In the genomic region with DNA sequence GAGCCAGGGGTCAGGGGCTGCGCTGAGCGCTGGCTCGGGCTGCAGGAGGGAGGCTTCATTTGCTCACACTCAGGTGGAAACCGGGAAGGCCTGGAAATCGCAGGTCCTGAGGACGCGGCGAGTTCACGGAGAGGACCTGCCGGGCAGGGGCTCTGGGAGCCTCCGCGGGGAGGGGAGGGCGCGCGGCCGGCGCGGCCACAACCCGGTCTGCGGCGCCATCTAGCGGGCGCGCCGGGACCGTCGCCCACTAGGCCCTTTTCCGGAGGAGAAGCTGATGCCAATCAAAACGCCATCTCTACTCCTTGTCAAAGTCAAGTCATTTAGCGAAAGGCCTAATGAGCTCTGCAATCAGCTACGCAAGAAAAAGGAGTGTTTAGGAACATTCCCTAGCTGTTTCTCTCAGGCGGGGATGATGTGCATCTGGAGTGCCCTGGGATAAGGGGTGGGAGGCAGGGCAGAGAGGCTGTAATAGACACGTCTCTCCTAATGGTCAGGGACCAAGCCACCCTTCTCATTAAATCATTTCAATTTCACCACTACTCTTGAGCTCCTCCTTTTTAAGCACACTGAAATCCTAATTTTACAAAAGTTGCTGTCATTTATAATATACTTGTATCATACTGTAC, we compare ENCODE assay signal across 10 cellular contexts.
DNase-seq lines count a peak whose midpoint lies in the region; ATAC-seq, FAIRE-seq and TF ChIP-seq lines count a peak whose summit lies in the region.
"Had no signal": no experiment of that assay in that cellular context is flagged by ENCODE, and none has a peak within 500 bp of the region (broad histone marks: within the 10 kb centered on the region; RNA-seq: fewer than 3 reads in every experiment).

No MANE protein-coding gene starts in this region.

- no peak for TF ChIP-seq POLR2A in HepG2 (IDR thresholded peaks at IDR 0.05; ENCODE audit: insufficient read depth in 1 of 2, low read depth in 2 of 2, low read length in 2 of 2)

- in situ Hi-C loops in HepG2 (cut with HindIII; ENCODE audit: extremely low pct_ligation_motif_present, low pct_unique_long_range_greater_than_20kb): loop anchor here (10.0 to 25.0 kb wide), 3 partner anchors 269 to 1844 kb away; no protein-coding TSS in a partner anchor

- no peaks in the 10 kb centered on the region for H4K20me1 ChIP-seq in HepG2 (ENCODE audit: insufficient read depth, low read length)

- intact Hi-C loops in HepG2 (cut with micrococcal nuclease; ENCODE audit: unreplicated experiment): loop anchor here (1.0 to 5.0 kb wide), 4 partner anchors 99 to 1849 kb away; no protein-coding TSS in a partner anchor

- peak overlapping the region in 1 of 3 experiments; percentile 29; a peak in 1 of 6 replicates for H3K4me3 ChIP-seq in HepG2 (replicated peaks in 1 of 3; ENCODE audit: insufficient read depth in 1 of 3, low read depth in 2 of 3, low read length in 3 of 3)
- H3K4me3 ChIP-seq: SJSA1, skin epidermis had no signal

- ATAC-seq in GM19463 (IDR thresholded peaks at IDR 0.05; ENCODE audit: unreplicated experiment) (peak; percentile 94), T-helper 17 cell (peak; percentile 46), HepG2 (peak; percentile 99)
- ATAC-seq in stimulated activated memory B cell treated with anti-CD40 and anti-IgM and Interleukin-4, amounts not matched to agents 10 μg/mL and 1 μg/mL and 100 μg/mL, for 72 hours: peak; percentile 24

- H3K9me3 Mint-ChIP-seq in chondrocyte (ENCODE audit: low read depth): no peaks in the 10 kb centered on the region
- H3K9me3 Mint-ChIP-seq in stimulated activated memory B cell treated with anti-CD40 and anti-IgM and Interleukin-4, amounts not matched to agents 10 μg/mL and 1 μg/mL and 100 μg/mL, for 72 hours: peaks cover 4% of the 10 kb centered on the region

- no peak overlapping the region for H3K9ac ChIP-seq in HepG2 (ENCODE audit: insufficient read depth, low read depth, low read length)

- BruUV-seq in HepG2 (replicated peaks; lab: Mats Ljungman, UMichigan): no TSS peak

- peak; percentile 98 for TF ChIP-seq CTCF in chondrocyte (IDR thresholded peaks at IDR 0.05)
- TF ChIP-seq CTCF in HepG2 (CRISPR knock-in tag; IDR thresholded peaks at IDR 0.05): peak; percentile 80

- H3K4me1 Mint-ChIP-seq in T-helper 17 cell (peaks cover 3% of the 10 kb centered on the region), chondrocyte (ENCODE audit: low read depth) (peaks cover 5% of the 10 kb centered on the region)
- H3K4me1 Mint-ChIP-seq in stimulated activated memory B cell treated with anti-CD40 and anti-IgM and Interleukin-4, amounts not matched to agents 10 μg/mL and 1 μg/mL and 100 μg/mL, for 72 hours: no peaks in the 10 kb centered on the region

- DNase-seq in D341Med (ENCODE audit: low spot score): peak; percentile 87
- DNase-seq in T-helper 17 cell: peak in 2 of 3 donors; percentile 17
- DNase-seq in chondrocyte (ENCODE audit: low spot score): no peak
- peak; percentile 15 for DNase-seq in HepG2 (ENCODE audit: low spot score)
- DNase-seq in NOMO-1 treated with dmso at 0.1 percent for 144 hours (lab: John Stamatoyannopoulos, UW; ENCODE audit: unreplicated experiment): no peak

- H3K4me1 ChIP-seq in HepG2 (ENCODE audit: insufficient read depth, low read length): no peaks in the 10 kb centered on the region

- H3K27me3 ChIP-seq in HepG2 (ENCODE audit: control insufficient read depth in 1 of 2, insufficient read depth in 2 of 2, low read length in 2 of 2): no peaks in the 10 kb centered on the region
- H3K27me3 ChIP-seq: SJSA1 had no signal

- CTCF ChIA-PET in HepG2 (lab: Yijun Ruan, JAX; ENCODE audit: low intra/inter-chr PET ratio, low total read pairs): interaction anchor here (0.7 to 2.8 kb wide), 4 partner anchors 101 to 1312 kb away, joined by 3 to 20 read pairs (median 8); no protein-coding TSS in a partner anchor

- peak; percentile 69 for TF ChIP-seq RAD21 in Ishikawa (IDR thresholded peaks at IDR 0.05; ENCODE audit: low read depth)
- peak; percentile 91 for TF ChIP-seq RAD21 in HepG2 (CRISPR knock-in tag; IDR thresholded peaks at IDR 0.05)

- 0 out of 2 replicates have a peak overlapping the region, but pooled peaks have one; percentile 40 for H3K4me2 ChIP-seq in HepG2 (ENCODE audit: low read depth, low read length)

- 11% methylated on average over 9 of the region's 33 CpGs for WGBS in HepG2 (ENCODE audit: low lambda C conversion rate)

- H3K4me3 Mint-ChIP-seq in T-helper 17 cell (no peak overlapping the region), chondrocyte (ENCODE audit: unreplicated experiment) (peak overlapping the region; percentile 68)
- no peak overlapping the region for H3K4me3 Mint-ChIP-seq in stimulated activated memory B cell treated with anti-CD40 and anti-IgM and Interleukin-4, amounts not matched to agents 10 μg/mL and 1 μg/mL and 100 μg/mL, for 72 hours

- POLR2A ChIA-PET in HepG2 (lab: Yijun Ruan, JAX): no interaction called here

- TF ChIP-seq EP300 in Ishikawa (IDR thresholded peaks at IDR 0.05; ENCODE audit: borderline replicate concordance) (no peak), HepG2 (IDR thresholded peaks at IDR 0.05; ENCODE audit: low read depth in 2 of 2, low read length in 2 of 2) (no peak), HepG2 (CRISPR knock-in tag; IDR thresholded peaks at IDR 0.05; ENCODE audit: borderline replicate concordance) (no peak)

- no peak for FAIRE-seq in HepG2 (lab: Jason Lieb, UNC)

- H3K27ac Mint-ChIP-seq in T-helper 17 cell: no peak overlapping the region
- peak overlapping the region; percentile 32 for H3K27ac Mint-ChIP-seq in chondrocyte (ENCODE audit: unreplicated experiment)
- no peak overlapping the region for H3K27ac Mint-ChIP-seq in stimulated activated memory B cell treated with anti-CD40 and anti-IgM and Interleukin-4, amounts not matched to agents 10 μg/mL and 1 μg/mL and 100 μg/mL, for 72 hours

- peaks cover 27% of the 10 kb centered on the region for H3K27me3 Mint-ChIP-seq in T-helper 17 cell
- no peaks in the 10 kb centered on the region for H3K27me3 Mint-ChIP-seq in chondrocyte (ENCODE audit: low read depth)
- H3K27me3 Mint-ChIP-seq in stimulated activated memory B cell treated with anti-CD40 and anti-IgM and Interleukin-4, amounts not matched to agents 10 μg/mL and 1 μg/mL and 100 μg/mL, for 72 hours: no peaks in the 10 kb centered on the region

- H3K27ac ChIP-seq in HepG2 (ENCODE audit: extremely low read length, insufficient read depth, low read length): no peak overlapping the region
- H3K27ac ChIP-seq: SJSA1, skin epidermis had no signal

- H2AFZ ChIP-seq in HepG2 (ENCODE audit: low read length): no peak overlapping the region

- H3K36me3 ChIP-seq in HepG2 (replicated peaks in 1 of 2; ENCODE audit: control insufficient read depth in 1 of 2, insufficient read depth in 2 of 2, low read length in 2 of 2): no peaks in the 10 kb centered on the region
- H3K36me3 ChIP-seq: SJSA1 had no signal

- no peaks in the 10 kb centered on the region for H3K36me3 Mint-ChIP-seq in T-helper 17 cell (ENCODE audit: low read depth)
- H3K36me3 Mint-ChIP-seq in chondrocyte (ENCODE audit: low read depth): no peaks in the 10 kb centered on the region
- H3K36me3 Mint-ChIP-seq in stimulated activated memory B cell treated with anti-CD40 and anti-IgM and Interleukin-4, amounts not matched to agents 10 μg/mL and 1 μg/mL and 100 μg/mL, for 72 hours: no peaks in the 10 kb centered on the region

- no peaks in the 10 kb centered on the region for H3K9me3 ChIP-seq in T-helper 17 cell (ENCODE audit: control insufficient read depth, low read length, poor library complexity, severe bottlenecking)
- H3K9me3 ChIP-seq in HepG2 (ENCODE audit: low read length): no peaks in the 10 kb centered on the region
- H3K9me3 ChIP-seq: SJSA1 had no signal

- no peaks in the 10 kb centered on the region for H3K79me2 ChIP-seq in HepG2 (ENCODE audit: insufficient read depth, low read length)

TF ChIP-seq in HepG2, 621 proteins besides CTCF, POLR2A, EP300 and RAD21 (continues in another document):
- TF ChIP-seq FOXC1 (CRISPR knock-in tag; IDR thresholded peaks at IDR 0.05; ENCODE audit: borderline replicate concordance) (peak; percentile 54; the same call in 1 of the 2 replicates), RBM22 (optimal IDR thresholded peaks at IDR 0.05; ENCODE audit: low read length) (no peak), ZBTB14 (CRISPR knock-in tag; IDR thresholded peaks at IDR 0.05) (peak; percentile 92), ZBTB38 (CRISPR knock-in tag; IDR thresholded peaks at IDR 0.05) (no peak), ERF (CRISPR knock-in tag; IDR thresholded peaks at IDR 0.05) (0 out of 2 replicates have a peak, but pooled peaks have one; percentile 31), ISX (CRISPR knock-in tag; conservative IDR thresholded peaks at IDR 0.05) (no peak), MAZ (IDR thresholded peaks at IDR 0.05; ENCODE audit: borderline replicate concordance, low read depth, low read length) (peak; percentile 43; the same call in 1 of the 2 replicates), MAZ (CRISPR knock-in tag; IDR thresholded peaks at IDR 0.05; ENCODE audit: low read depth) (peak; percentile 56; the same call in 1 of the 2 replicates)
- TF ChIP-seq, protein P1, sequence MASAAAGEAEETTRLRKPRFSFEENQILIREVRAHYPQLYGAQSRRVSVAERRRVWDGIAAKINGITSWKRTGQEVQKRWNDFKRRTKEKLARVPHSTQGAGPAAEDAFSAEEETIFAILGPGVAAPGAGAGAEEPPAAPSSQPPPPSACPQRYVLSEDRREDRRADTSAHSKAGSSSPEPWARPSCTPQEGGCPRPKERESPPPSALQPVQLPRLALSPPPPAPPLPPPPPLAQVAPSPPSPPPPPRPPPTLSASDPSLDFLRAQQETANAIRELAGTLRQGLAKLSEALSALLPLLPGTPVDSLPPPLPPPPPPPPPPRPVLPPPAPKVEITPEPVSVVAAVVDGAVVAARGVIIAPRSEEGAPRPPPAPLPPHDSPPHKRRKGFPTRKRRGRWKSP (CRISPR knock-in tag; IDR thresholded peaks at IDR 0.05): no peak

Comparison
In these comparisons a context has a peak if more than half of its experiments do, and no peak if none do; other contexts are left out.
1. DNase-seq: peak in D341Med (single experiment), T-helper 17 cell (2 of 3) and HepG2 (single experiment); none in chondrocyte (single experiment) and NOMO-1 treated with dmso at 0.1 percent for 144 hours (single experiment).
2. ATAC-seq: peak in every context shown above with its lines; median percentile 99 in HepG2; 94 in GM19463; 46 in T-helper 17 cell; 24 in stimulated activated memory B cell treated with anti-CD40 and anti-IgM and Interleukin-4, amounts not matched to agents 10 μg/mL and 1 μg/mL and 100 μg/mL, for 72 hours.